Comparison of ENCODE assay signal across 1 cellular context in genomic region chr19:4671182-4671851, GRCh38.
TF ChIP-seq lines count a peak whose summit lies in the region.

No MANE protein-coding gene starts in this region.

TF ChIP-seq in A549, 52 proteins besides CTCF, POLR2A, EP300 and RAD21 (continued from another document):
- TF ChIP-seq ATOH8 (CRISPR knock-in tag; IDR thresholded peaks at IDR 0.05; ENCODE audit: low read depth) = no peak
- no peak for TF ChIP-seq RCOR1 (IDR thresholded peaks at IDR 0.05; ENCODE audit: low read depth, low read length)
